ENCODE assay signal across 18 cellular contexts in the genomic region with DNA sequence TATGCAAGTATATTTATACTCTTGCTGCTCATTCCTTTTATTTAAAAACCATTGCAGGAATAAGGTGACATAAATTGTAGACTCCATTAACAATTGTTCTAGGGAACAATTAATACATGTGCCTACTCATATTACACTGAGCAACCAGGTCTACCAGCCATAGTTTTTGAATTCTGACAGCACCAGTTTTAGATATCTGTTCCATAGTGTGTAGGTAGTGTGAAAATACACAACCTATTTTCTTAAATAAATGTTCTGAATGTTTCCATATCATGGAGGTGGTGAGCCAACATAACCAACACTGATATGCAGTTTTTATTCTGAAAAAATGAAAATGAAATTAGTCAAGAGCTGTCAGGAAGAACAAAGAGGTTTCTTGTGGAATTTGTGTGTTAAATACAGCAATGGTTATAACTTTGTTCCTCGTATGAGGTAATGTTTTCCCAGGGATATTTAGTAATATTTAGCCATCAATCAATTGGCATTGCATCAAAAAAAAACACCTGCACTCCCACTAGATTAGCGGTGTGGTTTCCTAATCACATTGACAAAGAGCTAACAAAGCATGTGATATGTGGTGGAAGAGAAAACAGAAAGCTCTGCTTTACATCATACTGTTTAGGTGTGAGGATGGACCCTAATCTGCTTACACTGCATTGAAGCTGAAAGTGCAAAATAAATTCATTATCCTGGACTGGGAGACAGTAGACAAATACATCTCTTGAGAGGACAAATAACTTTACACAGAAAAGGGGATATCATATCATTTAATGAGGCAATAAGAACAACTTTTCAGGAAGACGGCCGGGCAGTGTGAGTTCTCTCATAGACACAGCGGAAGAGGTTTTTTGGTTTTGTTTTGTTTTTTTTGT.
"Had no signal": no experiment of that assay in that cellular context is flagged by ENCODE, and none has a peak within 500 bp of the region (broad histone marks: within the 10 kb centered on the region; RNA-seq: fewer than 3 reads in every experiment).

No MANE protein-coding gene starts in this region.

- H3K4me3 ChIP-seq: ascending aorta, esophagus muscularis mucosa, gastroesophageal sphincter, heart left ventricle, left ventricle myocardium inferior, tibial nerve, uterus had no signal

- ATAC-seq: gastroesophageal sphincter, heart left ventricle had no signal

- H3K9me3 ChIP-seq: ascending aorta, gastroesophageal sphincter, uterus had no signal

- H3K27me3 ChIP-seq: ascending aorta, esophagus muscularis mucosa, gastroesophageal sphincter, heart left ventricle, tibial nerve, uterus had no signal

- DNase-seq: activated CD4-positive, alpha-beta T cell treated with anti-CD3 and anti-CD28 coated beads for 1 hour; activated CD8-positive, alpha-beta memory T cell treated with anti-CD3 and anti-CD28 coated beads for 24 hours; activated CD8-positive, alpha-beta memory T cell treated with anti-CD3 and anti-CD28 coated beads, Interleukin-2, amount 50 U/mL, for 48 hours; activated effector memory CD4-positive, alpha-beta T cell treated with Interleukin-2 at 50 U/mL for 16 hours; activated T-cell treated with anti-CD3 and anti-CD28 coated beads, Interleukin-2, amount 50 U/mL, for 48 hours; effector CD4-positive, alpha-beta T cell; heart left ventricle; kidney glomerular epithelial cell; left ventricle myocardium inferior; nephron progenitor cell; nucleus accumbens; stimulated activated CD4-positive, alpha-beta T cell treated with anti-CD3 and anti-CD28 coated beads, Interleukin-2, amount 100 ng/mL, for 48 hours; uterus had no signal

- H3K27ac ChIP-seq: ascending aorta, esophagus muscularis mucosa, gastroesophageal sphincter, heart left ventricle, left ventricle myocardium inferior, tibial nerve, uterus, VCaP had no signal

- H3K36me3 ChIP-seq: ascending aorta, esophagus muscularis mucosa, gastroesophageal sphincter, heart left ventricle, left ventricle myocardium inferior, tibial nerve, uterus had no signal

- H3K4me1 ChIP-seq: ascending aorta, gastroesophageal sphincter, uterus had no signal
